1 cellular context compared by ENCODE assay signal in the genomic region with DNA sequence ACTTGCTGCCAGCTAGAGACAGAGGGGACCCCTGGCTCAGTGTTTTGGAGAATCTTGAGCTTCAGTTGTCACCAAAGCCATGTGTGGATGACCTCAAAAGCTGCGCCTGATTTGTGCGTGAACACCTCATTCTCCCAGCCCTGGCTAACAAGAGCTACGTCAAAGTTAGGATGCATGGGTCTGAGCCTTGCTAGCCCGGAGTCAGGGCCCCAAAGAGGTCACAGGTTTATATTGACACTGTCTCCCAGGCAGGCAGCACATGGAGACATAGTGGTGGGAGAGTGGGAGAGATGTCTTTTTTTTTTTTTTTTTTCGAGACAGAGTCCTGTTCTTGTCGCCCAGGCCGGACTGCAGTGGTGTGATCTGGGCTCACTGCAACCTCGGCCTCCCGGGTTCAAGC.
TF ChIP-seq lines count a peak whose summit lies in the region.

No MANE protein-coding gene starts in this region.

TF ChIP-seq in HepG2, 621 proteins besides CTCF, POLR2A, EP300 and RAD21 (continued from another document):
- TF ChIP-seq, protein P1, sequence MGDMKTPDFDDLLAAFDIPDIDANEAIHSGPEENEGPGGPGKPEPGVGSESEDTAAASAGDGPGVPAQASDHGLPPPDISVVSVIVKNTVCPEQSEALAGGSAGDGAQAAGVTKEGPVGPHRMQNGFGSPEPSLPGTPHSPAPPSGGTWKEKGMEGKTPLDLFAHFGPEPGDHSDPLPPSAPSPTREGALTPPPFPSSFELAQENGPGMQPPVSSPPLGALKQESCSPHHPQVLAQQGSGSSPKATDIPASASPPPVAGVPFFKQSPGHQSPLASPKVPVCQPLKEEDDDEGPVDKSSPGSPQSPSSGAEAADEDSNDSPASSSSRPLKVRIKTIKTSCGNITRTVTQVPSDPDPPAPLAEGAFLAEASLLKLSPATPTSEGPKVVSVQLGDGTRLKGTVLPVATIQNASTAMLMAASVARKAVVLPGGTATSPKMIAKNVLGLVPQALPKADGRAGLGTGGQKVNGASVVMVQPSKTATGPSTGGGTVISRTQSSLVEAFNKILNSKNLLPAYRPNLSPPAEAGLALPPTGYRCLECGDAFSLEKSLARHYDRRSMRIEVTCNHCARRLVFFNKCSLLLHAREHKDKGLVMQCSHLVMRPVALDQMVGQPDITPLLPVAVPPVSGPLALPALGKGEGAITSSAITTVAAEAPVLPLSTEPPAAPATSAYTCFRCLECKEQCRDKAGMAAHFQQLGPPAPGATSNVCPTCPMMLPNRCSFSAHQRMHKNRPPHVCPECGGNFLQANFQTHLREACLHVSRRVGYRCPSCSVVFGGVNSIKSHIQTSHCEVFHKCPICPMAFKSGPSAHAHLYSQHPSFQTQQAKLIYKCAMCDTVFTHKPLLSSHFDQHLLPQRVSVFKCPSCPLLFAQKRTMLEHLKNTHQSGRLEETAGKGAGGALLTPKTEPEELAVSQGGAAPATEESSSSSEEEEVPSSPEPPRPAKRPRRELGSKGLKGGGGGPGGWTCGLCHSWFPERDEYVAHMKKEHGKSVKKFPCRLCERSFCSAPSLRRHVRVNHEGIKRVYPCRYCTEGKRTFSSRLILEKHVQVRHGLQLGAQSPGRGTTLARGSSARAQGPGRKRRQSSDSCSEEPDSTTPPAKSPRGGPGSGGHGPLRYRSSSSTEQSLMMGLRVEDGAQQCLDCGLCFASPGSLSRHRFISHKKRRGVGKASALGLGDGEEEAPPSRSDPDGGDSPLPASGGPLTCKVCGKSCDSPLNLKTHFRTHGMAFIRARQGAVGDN (CRISPR knock-in tag; IDR thresholded peaks at IDR 0.05): peak; percentile 19; the same call in 1 of the 2 replicates
- TF ChIP-seq GATAD2A (CRISPR knock-in tag; IDR thresholded peaks at IDR 0.05) (0 out of 2 replicates have a peak, but pooled peaks have one; percentile 23), SAP130 (CRISPR knock-in tag; IDR thresholded peaks at IDR 0.05; ENCODE audit: low read depth) (no peak; the same call in 1 of the 2 replicates), BORCS8-MEF2B (CRISPR knock-in tag; IDR thresholded peaks at IDR 0.05) (no peak), FOXA3 (CRISPR knock-in tag; IDR thresholded peaks at IDR 0.05) (peak; percentile 23; the same call in 1 of the 2 replicates), STAG1 (CRISPR knock-in tag; IDR thresholded peaks at IDR 0.05) (no peak), SMAD3 (CRISPR knock-in tag; IDR thresholded peaks at IDR 0.05) (no peak), RARA (CRISPR knock-in tag; IDR thresholded peaks at IDR 0.05) (peak; percentile 71), SP4 (CRISPR knock-in tag; IDR thresholded peaks at IDR 0.05) (no peak), NR2F1 (CRISPR knock-in tag; IDR thresholded peaks at IDR 0.05) (peak in 1 of 2 experiments; percentile 63; a peak in 2 of 4 replicates), XRCC5 (optimal IDR thresholded peaks at IDR 0.05; ENCODE audit: low read length) (no peak), NFATC3 (CRISPR knock-in tag; IDR thresholded peaks at IDR 0.05) (no peak), POLR2AphosphoS5 (IDR thresholded peaks at IDR 0.05; ENCODE audit: low read depth, low read length) (no peak), ZNF501 (CRISPR knock-in tag; IDR thresholded peaks at IDR 0.05) (0 out of 2 replicates have a peak, but pooled peaks have one; percentile 24), EZH2 (conservative IDR thresholded peaks at IDR 0.05; ENCODE audit: low read depth, low read length) (no peak), DNMT1 (CRISPR knock-in tag; IDR thresholded peaks at IDR 0.05) (no peak), PHF21A (CRISPR knock-in tag; IDR thresholded peaks at IDR 0.05) (no peak), ZMYM4 (CRISPR knock-in tag; IDR thresholded peaks at IDR 0.05) (peak; percentile 59; the same call in 1 of the 2 replicates), NFYB (CRISPR knock-in tag; IDR thresholded peaks at IDR 0.05) (no peak), FOXC1 (CRISPR knock-in tag; IDR thresholded peaks at IDR 0.05; ENCODE audit: borderline replicate concordance) (no peak), NFIB (CRISPR knock-in tag; IDR thresholded peaks at IDR 0.05; ENCODE audit: borderline replicate concordance) (no peak), ZMAT3 (CRISPR knock-in tag; conservative IDR thresholded peaks at IDR 0.05) (0 out of 2 replicates have a peak, but pooled peaks have one; percentile 59), ZNF235 (CRISPR knock-in tag; IDR thresholded peaks at IDR 0.05; ENCODE audit: borderline replicate concordance) (no peak), HOXA3 (CRISPR knock-in tag; IDR thresholded peaks at IDR 0.05) (peak; percentile 78), NR2F6 (IDR thresholded peaks at IDR 0.05) (peak; percentile 57; the same call in 1 of the 2 replicates), NR2F6 (CRISPR knock-in tag; IDR thresholded peaks at IDR 0.05) (0 out of 2 replicates have a peak, but pooled peaks have one; percentile 34)
- TF ChIP-seq, protein P2, sequence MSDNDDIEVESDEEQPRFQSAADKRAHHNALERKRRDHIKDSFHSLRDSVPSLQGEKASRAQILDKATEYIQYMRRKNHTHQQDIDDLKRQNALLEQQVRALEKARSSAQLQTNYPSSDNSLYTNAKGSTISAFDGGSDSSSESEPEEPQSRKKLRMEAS (IDR thresholded peaks at IDR 0.05): peak; percentile 48
- TF ChIP-seq, protein P3, sequence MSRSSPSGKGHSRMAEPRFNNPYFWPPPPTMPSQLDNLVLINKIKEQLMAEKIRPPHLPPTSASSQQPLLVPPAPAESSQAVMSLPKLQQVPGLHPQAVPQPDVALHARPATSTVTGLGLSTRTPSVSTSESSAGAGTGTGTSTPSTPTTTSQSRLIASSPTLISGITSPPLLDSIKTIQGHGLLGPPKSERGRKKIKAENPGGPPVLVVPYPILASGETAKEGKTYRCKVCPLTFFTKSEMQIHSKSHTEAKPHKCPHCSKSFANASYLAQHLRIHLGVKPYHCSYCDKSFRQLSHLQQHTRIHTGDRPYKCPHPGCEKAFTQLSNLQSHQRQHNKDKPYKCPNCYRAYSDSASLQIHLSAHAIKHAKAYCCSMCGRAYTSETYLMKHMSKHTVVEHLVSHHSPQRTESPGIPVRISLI (CRISPR knock-in tag; IDR thresholded peaks at IDR 0.05; ENCODE audit: borderline replicate concordance): peak; percentile 76
- TF ChIP-seq, protein P4, sequence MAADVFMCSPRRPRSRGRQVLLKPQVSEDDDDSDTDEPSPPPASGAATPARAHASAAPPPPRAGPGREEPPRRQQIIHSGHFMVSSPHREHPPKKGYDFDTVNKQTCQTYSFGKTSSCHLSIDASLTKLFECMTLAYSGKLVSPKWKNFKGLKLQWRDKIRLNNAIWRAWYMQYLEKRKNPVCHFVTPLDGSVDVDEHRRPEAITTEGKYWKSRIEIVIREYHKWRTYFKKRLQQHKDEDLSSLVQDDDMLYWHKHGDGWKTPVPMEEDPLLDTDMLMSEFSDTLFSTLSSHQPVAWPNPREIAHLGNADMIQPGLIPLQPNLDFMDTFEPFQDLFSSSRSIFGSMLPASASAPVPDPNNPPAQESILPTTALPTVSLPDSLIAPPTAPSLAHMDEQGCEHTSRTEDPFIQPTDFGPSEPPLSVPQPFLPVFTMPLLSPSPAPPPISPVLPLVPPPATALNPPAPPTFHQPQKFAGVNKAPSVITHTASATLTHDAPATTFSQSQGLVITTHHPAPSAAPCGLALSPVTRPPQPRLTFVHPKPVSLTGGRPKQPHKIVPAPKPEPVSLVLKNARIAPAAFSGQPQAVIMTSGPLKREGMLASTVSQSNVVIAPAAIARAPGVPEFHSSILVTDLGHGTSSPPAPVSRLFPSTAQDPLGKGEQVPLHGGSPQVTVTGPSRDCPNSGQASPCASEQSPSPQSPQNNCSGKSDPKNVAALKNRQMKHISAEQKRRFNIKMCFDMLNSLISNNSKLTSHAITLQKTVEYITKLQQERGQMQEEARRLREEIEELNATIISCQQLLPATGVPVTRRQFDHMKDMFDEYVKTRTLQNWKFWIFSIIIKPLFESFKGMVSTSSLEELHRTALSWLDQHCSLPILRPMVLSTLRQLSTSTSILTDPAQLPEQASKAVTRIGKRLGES (CRISPR knock-in tag; IDR thresholded peaks at IDR 0.05; ENCODE audit: borderline replicate concordance): no peak
- TF ChIP-seq, protein P5, sequence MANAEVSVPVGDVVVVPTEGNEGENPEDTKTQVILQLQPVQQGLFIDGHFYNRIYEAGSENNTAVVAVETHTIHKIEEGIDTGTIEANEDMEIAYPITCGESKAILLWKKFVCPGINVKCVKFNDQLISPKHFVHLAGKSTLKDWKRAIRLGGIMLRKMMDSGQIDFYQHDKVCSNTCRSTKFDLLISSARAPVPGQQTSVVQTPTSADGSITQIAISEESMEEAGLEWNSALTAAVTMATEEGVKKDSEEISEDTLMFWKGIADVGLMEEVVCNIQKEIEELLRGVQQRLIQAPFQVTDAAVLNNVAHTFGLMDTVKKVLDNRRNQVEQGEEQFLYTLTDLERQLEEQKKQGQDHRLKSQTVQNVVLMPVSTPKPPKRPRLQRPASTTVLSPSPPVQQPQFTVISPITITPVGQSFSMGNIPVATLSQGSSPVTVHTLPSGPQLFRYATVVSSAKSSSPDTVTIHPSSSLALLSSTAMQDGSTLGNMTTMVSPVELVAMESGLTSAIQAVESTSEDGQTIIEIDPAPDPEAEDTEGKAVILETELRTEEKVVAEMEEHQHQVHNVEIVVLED (CRISPR knock-in tag; IDR thresholded peaks at IDR 0.05; ENCODE audit: borderline replicate concordance): no peak
- TF ChIP-seq, protein P6, sequence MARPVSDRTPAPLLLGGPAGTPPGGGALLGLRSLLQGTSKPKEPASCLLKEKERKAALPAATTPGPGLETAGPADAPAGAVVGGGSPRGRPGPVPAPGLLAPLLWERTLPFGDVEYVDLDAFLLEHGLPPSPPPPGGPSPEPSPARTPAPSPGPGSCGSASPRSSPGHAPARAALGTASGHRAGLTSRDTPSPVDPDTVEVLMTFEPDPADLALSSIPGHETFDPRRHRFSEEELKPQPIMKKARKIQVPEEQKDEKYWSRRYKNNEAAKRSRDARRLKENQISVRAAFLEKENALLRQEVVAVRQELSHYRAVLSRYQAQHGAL (CRISPR knock-in tag; IDR thresholded peaks at IDR 0.05; ENCODE audit: not compliant biosample characterization): no peak
